12 cellular contexts compared by ENCODE assay signal in the genomic region with DNA sequence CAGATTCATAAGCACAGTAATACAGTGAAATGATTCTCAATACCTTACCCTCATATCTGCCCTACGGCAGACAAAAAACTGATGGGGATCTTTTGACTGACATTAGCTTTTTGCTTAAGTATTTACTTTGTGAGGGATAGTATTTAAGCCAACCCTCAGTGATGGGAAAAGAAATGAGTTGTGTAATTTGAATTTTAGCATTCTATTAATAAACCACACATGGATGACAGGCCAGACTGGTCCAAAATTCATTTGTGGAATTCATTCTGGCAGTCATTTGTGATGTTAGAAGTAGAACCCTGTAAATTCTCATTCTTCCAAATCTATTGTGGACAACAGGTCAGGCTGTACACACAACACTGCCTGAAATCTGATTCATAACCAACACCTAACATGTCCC. TPM values are rescaled to one million over a fixed set of nuclear protein-coding genes. Genes with fewer than 3 reads are reported as not detected.
DNase-seq lines count a peak whose midpoint lies in the region; ATAC-seq and TF ChIP-seq lines count a peak whose summit lies in the region.
"Had no signal": no experiment of that assay in that cellular context is flagged by ENCODE, and none has a peak within 500 bp of the region (broad histone marks: within the 10 kb centered on the region; RNA-seq: fewer than 3 reads in every experiment).

No MANE protein-coding gene starts in this region.

- ATAC-seq in left cardiac atrium (no peak), GM21367 (IDR thresholded peaks at IDR 0.05; ENCODE audit: unreplicated experiment) (no peak)
- no peak for ATAC-seq in activated naive CD4-positive, alpha-beta T cell treated with anti-CD3 and anti-CD28 coated beads, Interleukin-2, amount 50 U/mL, for 72 hours

- no peak overlapping the region for H3K27ac Mint-ChIP-seq in activated naive CD4-positive, alpha-beta T cell treated with anti-CD3 and anti-CD28 coated beads, Interleukin-2, amount 50 U/mL, for 72 hours

- intact Hi-C loops in left cardiac atrium (cut with DNase I), result no loop called here

- no peak for DNase-seq in cardiac muscle cell (ENCODE audit: low read depth in 1 of 2, low spot score in 1 of 2)
- DNase-seq in left cardiac atrium, result no peak
- DNase-seq in GM03348 (ENCODE audit: low spot score), result peak; percentile 20
- peak; percentile 37 for DNase-seq in fibroblast of the aortic adventitia (ENCODE audit: low read depth)
- no peak for DNase-seq in activated naive CD4-positive, alpha-beta T cell treated with anti-CD3 and anti-CD28 coated beads, Interleukin-2, amount 50 U/mL, for 72 hours (ENCODE audit: low spot score in 2 of 2)
- DNase-seq in activated CD8-positive, alpha-beta memory T cell treated with anti-CD3 and anti-CD28 coated beads, Interleukin-2, amount 50 U/mL, for 48 hours, result no peak
- DNase-seq: Caco-2; CD8-positive, alpha-beta memory T cell; DND-41; GDM1 had no signal

- peaks cover 0 to 4% of the 10 kb centered on the region in 2 donors for H3K9me3 Mint-ChIP-seq in activated naive CD4-positive, alpha-beta T cell treated with anti-CD3 and anti-CD28 coated beads, Interleukin-2, amount 50 U/mL, for 72 hours

- no peak overlapping the region for H3K4me3 ChIP-seq in cardiac muscle cell
- no peak overlapping the region for H3K4me3 ChIP-seq in fibroblast of the aortic adventitia (ENCODE audit: low read depth, low read length)
- H3K4me3 ChIP-seq: HAP-1 had no signal

- H3K9me3 ChIP-seq in cardiac muscle cell (ENCODE audit: low read depth), result no peaks in the 10 kb centered on the region
- H3K9me3 ChIP-seq: Caco-2, HAP-1 had no signal

- H3K27me3 ChIP-seq in cardiac muscle cell, result no peaks in the 10 kb centered on the region

- peak overlapping the region; percentile 19 for H3K27ac ChIP-seq in cardiac muscle cell

- H3K36me3 Mint-ChIP-seq in activated naive CD4-positive, alpha-beta T cell treated with anti-CD3 and anti-CD28 coated beads, Interleukin-2, amount 50 U/mL, for 72 hours, result peaks cover 6 to 32% of the 10 kb centered on the region in 2 donors

- H3K4me1 ChIP-seq in cardiac muscle cell (ENCODE audit: low read depth), result no peaks in the 10 kb centered on the region

- no peaks in the 10 kb centered on the region for H3K36me3 ChIP-seq in cardiac muscle cell
- H3K36me3 ChIP-seq: HAP-1 had no signal

- TF ChIP-seq CTCF in cardiac muscle cell (IDR thresholded peaks at IDR 0.05; ENCODE audit: low read depth, low read length) (no peak), fibroblast of the aortic adventitia (IDR thresholded peaks at IDR 0.05; ENCODE audit: insufficient read depth, low read length) (no peak)

RNA-seq across cellular contexts. Expression of a gene that starts 14.9 kb away (rescaled TPM):
- 28.8 and 40.8 TPM in 2 replicates for total RNA-seq in cardiac muscle cell
- polyA plus RNA-seq in cardiac muscle cell, result 32.2 and 44.3 TPM in 2 replicates
- total RNA-seq in left cardiac atrium, result 10 to 100 TPM; 15.3 to 16.7 TPM
- 37.4 and 37.5 TPM in 2 replicates for total RNA-seq in fibroblast of the aortic adventitia (ENCODE audit: low replicate concordance)
- 10 to 100 TPM; 36.7 to 45.5 TPM for total RNA-seq in activated naive CD4-positive, alpha-beta T cell treated with anti-CD3 and anti-CD28 coated beads, Interleukin-2, amount 50 U/mL, for 72 hours

Comparison
In these comparisons a context has a peak if more than half of its experiments do, and no peak if none do; other contexts are left out.
1. DNase-seq: peak in GM03348 (single experiment) and fibroblast of the aortic adventitia (single experiment); none in cardiac muscle cell (0 of 2), left cardiac atrium (single experiment), activated naive CD4-positive, alpha-beta T cell treated with anti-CD3 and anti-CD28 coated beads, Interleukin-2, amount 50 U/mL, for 72 hours (0 of 2) and activated CD8-positive, alpha-beta memory T cell treated with anti-CD3 and anti-CD28 coated beads, Interleukin-2, amount 50 U/mL, for 48 hours (single experiment).